8 cellular contexts compared by ENCODE assay signal in the genomic region with DNA sequence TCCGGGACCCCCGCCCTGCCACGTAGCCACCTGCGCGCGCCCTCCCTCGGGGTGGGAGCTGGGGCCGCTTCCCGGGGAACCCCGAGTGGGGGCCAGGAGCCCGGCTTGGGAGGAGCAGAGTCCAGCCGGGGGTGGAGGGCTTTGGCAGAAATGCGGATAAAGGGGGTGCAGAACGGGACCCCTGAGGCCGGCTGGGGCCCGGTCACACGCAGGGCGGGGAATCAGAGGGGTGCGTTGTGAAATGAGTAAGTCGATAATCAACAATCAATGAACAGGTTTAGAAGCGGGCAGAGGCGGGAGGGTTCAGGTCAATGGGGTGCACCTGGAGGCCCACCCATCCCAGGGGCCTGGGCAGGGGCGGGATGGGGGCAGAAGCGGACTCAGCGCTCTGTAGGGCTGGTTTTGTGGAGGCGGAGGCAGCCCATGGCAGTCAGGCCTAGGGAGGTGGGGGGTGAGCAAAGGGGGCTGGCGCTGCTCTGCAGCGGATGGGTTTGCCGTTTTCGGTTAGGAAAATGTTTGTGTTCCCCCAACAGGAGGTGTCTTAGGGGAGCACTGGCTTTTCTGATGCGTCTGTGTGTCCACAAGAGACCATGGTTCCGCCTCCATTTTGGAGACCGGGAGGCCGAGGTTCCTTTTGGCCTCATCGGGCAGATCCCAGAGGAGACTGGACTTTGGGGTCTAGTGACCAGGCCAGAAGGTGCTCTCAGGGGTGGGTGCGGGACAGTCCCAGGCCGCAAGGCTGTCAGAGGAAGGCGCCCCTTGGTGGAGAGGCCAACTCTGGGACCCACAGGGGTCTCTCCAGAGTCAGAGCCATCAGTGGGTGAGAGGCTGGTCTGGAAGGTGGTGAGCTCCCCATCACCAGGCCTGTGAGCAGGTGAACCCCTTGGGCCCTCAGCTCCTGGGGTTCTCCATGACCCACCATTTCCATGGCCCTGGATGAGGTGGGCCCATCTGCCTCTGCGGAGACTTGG. TPM values are rescaled to one million over a fixed set of nuclear protein-coding genes. Genes with fewer than 3 reads are reported as not detected.
DNase-seq lines count a peak whose midpoint lies in the region; ATAC-seq and TF ChIP-seq lines count a peak whose summit lies in the region.
"Had no signal": no experiment of that assay in that cellular context is flagged by ENCODE, and none has a peak within 500 bp of the region (broad histone marks: within the 10 kb centered on the region; RNA-seq: fewer than 3 reads in every experiment).

No MANE protein-coding gene starts in this region.

- no TSS peak for BruUV-seq in Panc1 (replicated peaks; lab: Mats Ljungman, UMichigan)

- CTCF ChIA-PET in Panc1 (lab: Charles Lee): no interaction called here

- no peak for TF ChIP-seq EP300 in gastroesophageal sphincter (IDR thresholded peaks at IDR 0.05)

- H3K36me3 ChIP-seq in GM06990 (ENCODE audit: control insufficient read depth, insufficient read depth, low read length) (no peaks in the 10 kb centered on the region), Panc1 (ENCODE audit: control insufficient read depth, insufficient read depth, low read length) (no peaks in the 10 kb centered on the region), gastroesophageal sphincter (peaks cover 0 to 12% of the 10 kb centered on the region in 2 donors), skeletal muscle satellite cell (ENCODE audit: insufficient read depth, low read length) (no peaks in the 10 kb centered on the region)

- POLR2A ChIA-PET in Panc1 (lab: Charles Lee): no interaction called here

- H3K27ac ChIP-seq in Panc1 (ENCODE audit: low read length) (no peak overlapping the region), gastroesophageal sphincter (peak overlapping the region in 3 of 4 donors; percentile 82 to 86 (median 84))

- peaks cover 15% of the 10 kb centered on the region for H3K4me1 ChIP-seq in Panc1 (ENCODE audit: control insufficient read depth, insufficient read depth, low read length)
- H3K4me1 ChIP-seq in gastroesophageal sphincter: peaks cover 0 to 47% (median 20%) of the 10 kb centered on the region in 3 donors
- peaks cover 31% of the 10 kb centered on the region for H3K4me1 ChIP-seq in skeletal muscle satellite cell (ENCODE audit: control insufficient read depth, insufficient read depth, low read length)

- TF ChIP-seq CTCF in GM06990 (IDR thresholded peaks at IDR 0.05; ENCODE audit: insufficient read depth, low read length, poor library complexity, severe bottlenecking) (no peak), Panc1 (IDR thresholded peaks at IDR 0.05) (no peak), gastroesophageal sphincter (IDR thresholded peaks at IDR 0.05) (no peak)

- no peak for ATAC-seq in Panc1
- ATAC-seq in gastroesophageal sphincter: no peak
- ATAC-seq in HG03442 (IDR thresholded peaks at IDR 0.05; ENCODE audit: unreplicated experiment): no peak
- ATAC-seq in HG03439 (IDR thresholded peaks at IDR 0.05; ENCODE audit: unreplicated experiment): no peak

- intact Hi-C loops in Panc1 (cut with micrococcal nuclease; ENCODE audit: unreplicated experiment): no loop called here

- H3K9me3 ChIP-seq in Panc1 (ENCODE audit: control insufficient read depth, insufficient read depth, low read depth, low read length) (no peaks in the 10 kb centered on the region), gastroesophageal sphincter (no peaks in the 10 kb centered on the region), skeletal muscle satellite cell (replicated peaks; ENCODE audit: low read length) (no peaks in the 10 kb centered on the region)

- TF ChIP-seq POLR2A in gastroesophageal sphincter (IDR thresholded peaks at IDR 0.05): no peak

- DNase-seq in GM06990 (ENCODE audit: extremely low read depth, insufficient read length) (no peak), Panc1 (ENCODE audit: low read depth, low spot score) (no peak), occipital lobe (lab: John Stamatoyannopoulos, UW) (no peak)
- DNase-seq: NCI-H187 treated with DMSO at 0.1 percent for 48 hours had no signal

- in situ Hi-C loops in Panc1 (cut with HindIII; ENCODE audit: low pct_unique_long_range_greater_than_20kb, low sequenced_read_pairs): no loop called here

- H3K27me3 ChIP-seq in GM06990 (replicated peaks; ENCODE audit: control insufficient read depth, insufficient read depth, low read length) (no peaks in the 10 kb centered on the region; the same call in 1 of the 2 replicates), Panc1 (ENCODE audit: control insufficient read depth, insufficient read depth, low read length) (no peaks in the 10 kb centered on the region), gastroesophageal sphincter (peaks cover 57% of the 10 kb centered on the region), skeletal muscle satellite cell (ENCODE audit: control insufficient read depth, insufficient read depth, low read length) (peaks cover 7% of the 10 kb centered on the region)

- H3K9ac ChIP-seq in skeletal muscle satellite cell (ENCODE audit: low read depth, low read length): peak overlapping the region; percentile 30

- H3K4me3 ChIP-seq in GM06990 (replicated peaks; ENCODE audit: low read depth, low read length) (peak overlapping the region; percentile 54), Panc1 (ENCODE audit: low read depth in 2 of 2, low read length in 2 of 2) (peak overlapping the region; percentile 40 to 44; a peak in 3 of 4 replicates), gastroesophageal sphincter (peak overlapping the region; percentile 40 to 70), skeletal muscle satellite cell (ENCODE audit: low read length) (peak overlapping the region; percentile 58)

- H3K4me2 ChIP-seq in skeletal muscle satellite cell (ENCODE audit: low read length): peak overlapping the region; percentile 41

- 21 to 58% methylated on average over 9 to 20 of the region's 39 CpGs for WGBS in gastroesophageal sphincter (ENCODE audit: low coverage in 1 of 2), 2 donors

RNA-seq across cellular contexts. Expression of gene DIRAS1, which starts 0.7 kb away (rescaled TPM):
- 18.5 TPM for total RNA-seq in Panc1 (2021; ENCODE audit: unreplicated experiment)
- 40.8 TPM for polyA plus RNA-seq in Panc1 (2012; ENCODE audit: insufficient read length)
- total RNA-seq in gastroesophageal sphincter: 10 to 100 TPM in 3 of 4 donors, 1 to 10 TPM in 1; 4.7 to 25.8 (median 11.7) TPM
- 1.7 and 2.0 TPM in 2 replicates for total RNA-seq in skeletal muscle satellite cell (2012; rRNA removed)
- total RNA-seq in occipital lobe: 23.1 TPM

RNA-seq across cellular contexts. Expression of gene SLC39A3, which starts 18.0 kb away (rescaled TPM):
- total RNA-seq in Panc1 (2021; ENCODE audit: unreplicated experiment) (46.6 TPM), gastroesophageal sphincter (10 to 100 TPM; 26.3 to 42.7 (median 30.7) TPM), occipital lobe (20.4 TPM)
- polyA plus RNA-seq in Panc1 (2012; ENCODE audit: insufficient read length): 69.1 TPM
- total RNA-seq in skeletal muscle satellite cell (2012; rRNA removed): 29.4 and 34.3 TPM in 2 replicates

RNA-seq across cellular contexts. Expression of gene GNG7, which starts 19.4 kb away (rescaled TPM):
- total RNA-seq in Panc1 (2021; ENCODE audit: unreplicated experiment): 0.74 TPM
- polyA plus RNA-seq in Panc1 (2012; ENCODE audit: insufficient read length): 2.0 TPM
- total RNA-seq in gastroesophageal sphincter: 10 to 100 TPM in 2 of 4 donors, 1 to 10 TPM in 2; 4.7 to 15.6 (median 9.2) TPM
- 0.25 TPM in 1 of 2 replicates, not detected in the other for total RNA-seq in skeletal muscle satellite cell (2012; rRNA removed)
- 4.2 TPM for total RNA-seq in occipital lobe
